ENCODE assay signal across 9 cellular contexts in the genomic region with DNA sequence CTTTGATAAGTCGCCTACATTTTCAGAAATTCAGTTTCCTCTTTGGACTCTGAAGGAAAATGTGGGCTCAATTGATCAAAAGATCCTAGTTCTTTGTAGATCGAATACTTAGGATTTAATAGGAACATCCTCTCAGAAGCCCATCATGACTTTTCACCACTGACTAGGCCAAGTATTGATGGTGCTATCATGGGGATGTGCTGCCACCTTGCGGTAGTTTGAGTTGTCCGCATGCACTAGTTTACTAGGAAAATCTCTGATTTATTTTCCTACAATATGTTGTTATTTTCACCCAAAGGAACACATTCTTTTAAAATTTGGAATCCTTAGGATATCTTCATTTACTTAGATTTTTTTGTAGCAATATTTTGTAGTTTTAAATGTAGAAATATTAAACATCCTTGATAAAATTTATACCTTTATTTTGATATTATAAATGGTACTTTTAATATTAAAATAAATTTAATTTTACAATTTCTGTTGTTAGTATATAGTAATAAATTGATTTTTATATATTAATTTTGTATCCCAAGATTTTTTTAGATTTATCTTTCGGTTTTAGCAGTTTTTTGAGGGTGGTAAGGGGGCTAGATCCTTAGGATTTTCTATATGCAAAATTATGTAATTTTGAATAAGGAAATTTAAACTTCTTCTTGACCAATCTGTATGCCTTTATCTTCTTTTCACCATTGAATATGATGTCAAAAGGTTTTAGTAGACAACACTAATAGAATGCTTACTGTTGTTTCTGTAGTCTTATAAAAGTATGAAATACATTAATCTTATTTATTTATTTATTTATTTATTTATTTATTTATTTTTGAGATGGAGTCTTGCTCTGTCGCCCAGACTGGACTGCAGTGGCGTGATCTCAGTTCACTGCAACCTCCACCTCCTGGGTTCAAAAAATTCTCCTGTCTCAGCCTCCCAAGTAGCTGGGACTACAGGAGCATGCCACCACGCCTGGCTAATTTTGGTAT. TPM values are rescaled to one million over a fixed set of nuclear protein-coding genes. Genes with fewer than 3 reads are reported as not detected.
A peak's percentile ranks its signal among the peaks of the same experiment; 100 is the strongest.
DNase-seq lines count a peak whose midpoint lies in the region; ATAC-seq and TF ChIP-seq lines count a peak whose summit lies in the region.
"Had no signal": no experiment of that assay in that cellular context is flagged by ENCODE, and none has a peak within 500 bp of the region (broad histone marks: within the 10 kb centered on the region; RNA-seq: fewer than 3 reads in every experiment).

No MANE protein-coding gene starts in this region.

- peak; percentile 63 to 73 for ATAC-seq in naive thymus-derived CD8-positive, alpha-beta T cell
- ATAC-seq in stimulated activated memory B cell treated with anti-CD40 and anti-IgM and Interleukin-4, amounts not matched to agents 10 μg/mL and 1 μg/mL and 100 μg/mL, for 72 hours, result peak; percentile 70

- no peak overlapping the region for H3K4me2 ChIP-seq in OCI-LY3 (ENCODE audit: low read length)

- H3K9ac ChIP-seq in OCI-LY3 (ENCODE audit: low read length), result no peak overlapping the region

- TF ChIP-seq POLR2A in erythroblast (IDR thresholded peaks at IDR 0.05; ENCODE audit: low read length), result no peak

- no peaks in the 10 kb centered on the region for H4K20me1 ChIP-seq in OCI-LY3 (ENCODE audit: insufficient read depth, low read length)

- H3K9me3 Mint-ChIP-seq in naive thymus-derived CD8-positive, alpha-beta T cell, result no peaks in the 10 kb centered on the region
- H3K9me3 Mint-ChIP-seq in stimulated activated memory B cell treated with anti-CD40 and anti-IgM and Interleukin-4, amounts not matched to agents 10 μg/mL and 1 μg/mL and 100 μg/mL, for 72 hours, result no peaks in the 10 kb centered on the region

- DNase-seq in NOMO-1 (lab: John Stamatoyannopoulos, UW; ENCODE audit: unreplicated experiment in 2 of 2) (peak; percentile 5 to 67), NOMO-1 treated with dmso at 0.1 percent for 144 hours (lab: John Stamatoyannopoulos, UW; ENCODE audit: unreplicated experiment) (no peak), HS-27A (ENCODE audit: low read depth) (peak; percentile 23), activated T-cell treated with anti-CD3 and anti-CD28 coated beads for 1 hour (ENCODE audit: low read depth) (peak; percentile 81), erythroblast (lab: John Stamatoyannopoulos, UW) (peak; percentile 80 to 91)
- DNase-seq in naive thymus-derived CD8-positive, alpha-beta T cell, result peak; percentile 57 to 89 (median 74)

- H3K36me3 Mint-ChIP-seq in naive thymus-derived CD8-positive, alpha-beta T cell, result no peaks in the 10 kb centered on the region
- H3K36me3 Mint-ChIP-seq in stimulated activated memory B cell treated with anti-CD40 and anti-IgM and Interleukin-4, amounts not matched to agents 10 μg/mL and 1 μg/mL and 100 μg/mL, for 72 hours, result no peaks in the 10 kb centered on the region

- H3K9me3 ChIP-seq in OCI-LY3 (ENCODE audit: insufficient read depth, low read length), result no peaks in the 10 kb centered on the region

- H3K4me3 Mint-ChIP-seq in naive thymus-derived CD8-positive, alpha-beta T cell, result no peak overlapping the region
- no peak overlapping the region for H3K4me3 Mint-ChIP-seq in stimulated activated memory B cell treated with anti-CD40 and anti-IgM and Interleukin-4, amounts not matched to agents 10 μg/mL and 1 μg/mL and 100 μg/mL, for 72 hours

- H3K79me2 ChIP-seq in OCI-LY3 (ENCODE audit: low read length), result no peaks in the 10 kb centered on the region

- peaks cover 8 to 12% (median 11%) of the 10 kb centered on the region in 4 donors for H3K4me1 Mint-ChIP-seq in naive thymus-derived CD8-positive, alpha-beta T cell
- peaks cover 14% of the 10 kb centered on the region for H3K4me1 Mint-ChIP-seq in stimulated activated memory B cell treated with anti-CD40 and anti-IgM and Interleukin-4, amounts not matched to agents 10 μg/mL and 1 μg/mL and 100 μg/mL, for 72 hours

- H3K27ac Mint-ChIP-seq in naive thymus-derived CD8-positive, alpha-beta T cell, result no peak overlapping the region
- no peak overlapping the region for H3K27ac Mint-ChIP-seq in stimulated activated memory B cell treated with anti-CD40 and anti-IgM and Interleukin-4, amounts not matched to agents 10 μg/mL and 1 μg/mL and 100 μg/mL, for 72 hours

- no peaks in the 10 kb centered on the region for H3K36me3 ChIP-seq in OCI-LY3 (replicated peaks; ENCODE audit: low read depth, low read length)

- peaks cover 22% of the 10 kb centered on the region for H3K4me1 ChIP-seq in OCI-LY3 (ENCODE audit: low read length)

- H2AFZ ChIP-seq in OCI-LY3 (ENCODE audit: low read depth, low read length), result no peak overlapping the region

- POLR2A ChIA-PET in naive thymus-derived CD8-positive, alpha-beta T cell (lab: Charles Lee), result interaction anchor here (1.2 to 2.5 kb wide), 6 partner anchors 80 to 330 kb away, joined by 3 to 44 read pairs (median 8); partner anchors contain the start of genes MUCL1 and TESPA1

- no peak overlapping the region for H3K4me3 ChIP-seq in OCI-LY3 (ENCODE audit: low read length)

- H3K27me3 ChIP-seq in OCI-LY3 (ENCODE audit: low read depth, low read length), result no peaks in the 10 kb centered on the region

- no peak overlapping the region for H3K27ac ChIP-seq in OCI-LY3 (ENCODE audit: low read length)

- H3K27me3 Mint-ChIP-seq in naive thymus-derived CD8-positive, alpha-beta T cell, result peaks cover 9 to 30% (median 22%) of the 10 kb centered on the region in 5 donors
- H3K27me3 Mint-ChIP-seq in stimulated activated memory B cell treated with anti-CD40 and anti-IgM and Interleukin-4, amounts not matched to agents 10 μg/mL and 1 μg/mL and 100 μg/mL, for 72 hours, result peaks cover 20% of the 10 kb centered on the region

- peak; percentile 90 for TF ChIP-seq CTCF in OCI-LY3 (IDR thresholded peaks at IDR 0.05; ENCODE audit: low read depth, low read length)

RNA-seq across cellular contexts. Expression of gene OR9K2, which starts 52.9 kb away (rescaled TPM):
- not detected for total RNA-seq in naive thymus-derived CD8-positive, alpha-beta T cell
- not detected for polyA plus RNA-seq in naive thymus-derived CD8-positive, alpha-beta T cell
- total RNA-seq: urinary bladder had no signal
- polyA plus RNA-seq: urinary bladder had no signal

RNA-seq across cellular contexts. Expression of gene NEUROD4, which starts 53.6 kb away (rescaled TPM):
- total RNA-seq in naive thymus-derived CD8-positive, alpha-beta T cell, result not detected
- not detected for polyA plus RNA-seq in naive thymus-derived CD8-positive, alpha-beta T cell
- polyA plus RNA-seq: urinary bladder had no signal
